Comparison of ENCODE assay signal across 9 cellular contexts in the genomic region with DNA sequence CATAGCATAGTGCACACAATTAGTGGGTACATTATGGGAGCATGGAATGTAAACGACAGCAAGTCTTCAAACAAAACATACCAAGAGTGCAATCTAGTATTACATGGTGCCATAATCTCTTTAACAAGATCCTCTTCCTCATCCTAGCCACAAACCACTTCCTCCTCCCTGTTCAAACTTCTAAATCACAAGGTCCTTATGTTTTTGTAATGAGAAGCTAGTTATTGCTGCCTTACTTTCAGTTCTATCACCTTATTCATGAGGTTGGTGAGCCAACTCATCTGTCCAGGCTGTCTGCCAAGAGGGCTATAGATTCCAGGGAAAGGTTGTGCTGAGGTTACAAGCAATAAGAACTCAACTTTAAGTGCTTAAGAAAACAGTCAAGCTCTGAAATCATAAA.
DNase-seq lines count a peak whose midpoint lies in the region; ATAC-seq lines count a peak whose summit lies in the region.
"Had no signal": no experiment of that assay in that cellular context is flagged by ENCODE, and none has a peak within 500 bp of the region (broad histone marks: within the 10 kb centered on the region; RNA-seq: fewer than 3 reads in every experiment).

No MANE protein-coding gene starts in this region.

- H3K4me3 Mint-ChIP-seq in effector memory CD8-positive, alpha-beta T cell = peak overlapping the region in 1 of 2 donors; percentile 3
- no peak overlapping the region for H3K4me3 Mint-ChIP-seq in stimulated activated effector memory CD8-positive, alpha-beta T cell treated with anti-CD3 and anti-CD28 coated beads, Interleukin-12 subunit alpha, Interleukin-12 subunit beta, amount 100 ng/mL, for 72 hours
- H3K4me3 Mint-ChIP-seq: brain had no signal

- peaks cover 0 to 5% of the 10 kb centered on the region in 2 donors for H3K9me3 Mint-ChIP-seq in effector memory CD8-positive, alpha-beta T cell
- H3K9me3 Mint-ChIP-seq in stimulated activated effector memory CD8-positive, alpha-beta T cell treated with anti-CD3 and anti-CD28 coated beads, Interleukin-12 subunit alpha, Interleukin-12 subunit beta, amount 100 ng/mL, for 72 hours = no peaks in the 10 kb centered on the region
- H3K9me3 Mint-ChIP-seq: brain had no signal

- H3K27ac Mint-ChIP-seq in effector memory CD8-positive, alpha-beta T cell = peak overlapping the region in 1 of 2 donors; percentile 7
- H3K27ac Mint-ChIP-seq in stimulated activated effector memory CD8-positive, alpha-beta T cell treated with anti-CD3 and anti-CD28 coated beads, Interleukin-12 subunit alpha, Interleukin-12 subunit beta, amount 100 ng/mL, for 72 hours = no peak overlapping the region

- peaks cover 12 to 15% of the 10 kb centered on the region in 2 donors for H3K4me1 Mint-ChIP-seq in effector memory CD8-positive, alpha-beta T cell (ENCODE audit: low read depth in 2 of 2)
- H3K4me1 Mint-ChIP-seq in stimulated activated effector memory CD8-positive, alpha-beta T cell treated with anti-CD3 and anti-CD28 coated beads, Interleukin-12 subunit alpha, Interleukin-12 subunit beta, amount 100 ng/mL, for 72 hours = peaks cover 12% of the 10 kb centered on the region

- no peaks in the 10 kb centered on the region for H3K36me3 Mint-ChIP-seq in effector memory CD8-positive, alpha-beta T cell (ENCODE audit: insufficient read depth)
- H3K36me3 Mint-ChIP-seq in stimulated activated effector memory CD8-positive, alpha-beta T cell treated with anti-CD3 and anti-CD28 coated beads, Interleukin-12 subunit alpha, Interleukin-12 subunit beta, amount 100 ng/mL, for 72 hours = no peaks in the 10 kb centered on the region
- H3K36me3 Mint-ChIP-seq: brain had no signal

- ATAC-seq in GM18909 (IDR thresholded peaks at IDR 0.05; ENCODE audit: poor library complexity, unreplicated experiment) = peak; percentile 68
- peak; percentile 40 for ATAC-seq in effector memory CD8-positive, alpha-beta T cell (replicated peaks)
- ATAC-seq in stimulated activated effector memory CD8-positive, alpha-beta T cell treated with anti-CD3 and anti-CD28 coated beads, Interleukin-12 subunit alpha, Interleukin-12 subunit beta, amount 100 ng/mL, for 72 hours = peak; percentile 49

- DNase-seq in AG08395 (ENCODE audit: low spot score) (peak; percentile 34), NOMO-1 treated with dmso at 0.1 percent for 144 hours (lab: John Stamatoyannopoulos, UW; ENCODE audit: unreplicated experiment) (peak; percentile 80), NCI-H524 treated with DMSO at 0.1 percent for 48 hours (lab: John Stamatoyannopoulos, UW) (no peak), NCI-H510A treated with DMSO at 0.1 percent for 48 hours (lab: John Stamatoyannopoulos, UW) (no peak), NCI-H1436 (lab: John Stamatoyannopoulos, UW) (no peak)
- DNase-seq in effector memory CD8-positive, alpha-beta T cell = no peak
- DNase-seq in stimulated activated effector memory CD8-positive, alpha-beta T cell treated with anti-CD3 and anti-CD28 coated beads, Interleukin-12 subunit alpha, Interleukin-12 subunit beta, amount 100 ng/mL, for 72 hours (ENCODE audit: low spot score in 2 of 2) = no peak

- H3K27me3 Mint-ChIP-seq in effector memory CD8-positive, alpha-beta T cell = peaks cover 0 to 7% of the 10 kb centered on the region in 2 donors
- H3K27me3 Mint-ChIP-seq: brain had no signal

Comparison
In these comparisons a context has a peak if more than half of its experiments do, and no peak if none do; other contexts are left out.
1. DNase-seq: peak in AG08395 (single experiment) and NOMO-1 treated with dmso at 0.1 percent for 144 hours (single experiment); none in effector memory CD8-positive, alpha-beta T cell (0 of 3), stimulated activated effector memory CD8-positive, alpha-beta T cell treated with anti-CD3 and anti-CD28 coated beads, Interleukin-12 subunit alpha, Interleukin-12 subunit beta, amount 100 ng/mL, for 72 hours (0 of 2), NCI-H524 treated with DMSO at 0.1 percent for 48 hours (single experiment), NCI-H510A treated with DMSO at 0.1 percent for 48 hours (single experiment) and NCI-H1436 (single experiment).
2. Peak in every context shown above with its lines, with median percentiles within 50 percentile points of each other: ATAC-seq.